In the genomic region with DNA sequence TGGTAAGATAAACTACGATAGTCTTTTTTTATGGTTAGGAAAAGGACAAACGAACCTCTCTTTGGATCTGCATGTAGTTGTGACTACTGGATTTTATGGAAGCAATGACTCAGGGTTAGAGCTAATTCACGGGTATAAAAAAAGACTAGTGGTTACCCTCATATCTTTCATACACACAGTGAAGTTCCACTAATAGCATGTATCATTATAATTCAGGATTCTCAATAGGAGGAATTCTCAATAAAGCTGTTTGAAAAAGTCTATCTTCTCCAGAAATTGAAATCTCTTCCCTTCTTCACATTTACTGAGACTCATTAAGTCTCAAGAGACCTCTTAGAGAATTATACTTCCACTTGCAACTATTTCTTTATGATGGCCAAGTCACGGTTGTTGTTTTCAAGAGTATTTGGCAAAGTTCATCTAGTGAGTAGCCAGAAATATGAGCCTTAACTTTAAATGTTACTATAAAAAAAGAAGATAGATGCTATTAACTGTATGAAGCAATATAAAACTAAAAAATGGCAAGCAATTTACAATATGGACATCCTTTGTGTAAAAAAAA, we compare ENCODE assay signal across 2 cellular contexts.
A peak's percentile ranks its signal among the peaks of the same experiment; 100 is the strongest.
TF ChIP-seq lines count a peak whose summit lies in the region.

No MANE protein-coding gene starts in this region.

TF ChIP-seq in HEK293, 187 proteins besides CTCF, POLR2A, EP300 and RAD21 (continued from another document):
- TF ChIP-seq, protein P1, sequence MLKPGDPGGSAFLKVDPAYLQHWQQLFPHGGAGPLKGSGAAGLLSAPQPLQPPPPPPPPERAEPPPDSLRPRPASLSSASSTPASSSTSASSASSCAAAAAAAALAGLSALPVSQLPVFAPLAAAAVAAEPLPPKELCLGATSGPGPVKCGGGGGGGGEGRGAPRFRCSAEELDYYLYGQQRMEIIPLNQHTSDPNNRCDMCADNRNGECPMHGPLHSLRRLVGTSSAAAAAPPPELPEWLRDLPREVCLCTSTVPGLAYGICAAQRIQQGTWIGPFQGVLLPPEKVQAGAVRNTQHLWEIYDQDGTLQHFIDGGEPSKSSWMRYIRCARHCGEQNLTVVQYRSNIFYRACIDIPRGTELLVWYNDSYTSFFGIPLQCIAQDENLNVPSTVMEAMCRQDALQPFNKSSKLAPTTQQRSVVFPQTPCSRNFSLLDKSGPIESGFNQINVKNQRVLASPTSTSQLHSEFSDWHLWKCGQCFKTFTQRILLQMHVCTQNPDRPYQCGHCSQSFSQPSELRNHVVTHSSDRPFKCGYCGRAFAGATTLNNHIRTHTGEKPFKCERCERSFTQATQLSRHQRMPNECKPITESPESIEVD (tag by site-specific recombination; IDR thresholded peaks at IDR 0.05), result peak; percentile 58; the same call in 1 of the 2 replicates

TF ChIP-seq in SK-N-SH treated with all-trans-retinoic acid at 6 μM for 48 hours, 23 proteins besides CTCF, POLR2A, EP300 and RAD21 (continued from another document):
- TF ChIP-seq CSRNP3 (CRISPR knock-in tag; IDR thresholded peaks at IDR 0.05), result no peak
